ENCODE assay signal across 8 cellular contexts in the genomic region with DNA sequence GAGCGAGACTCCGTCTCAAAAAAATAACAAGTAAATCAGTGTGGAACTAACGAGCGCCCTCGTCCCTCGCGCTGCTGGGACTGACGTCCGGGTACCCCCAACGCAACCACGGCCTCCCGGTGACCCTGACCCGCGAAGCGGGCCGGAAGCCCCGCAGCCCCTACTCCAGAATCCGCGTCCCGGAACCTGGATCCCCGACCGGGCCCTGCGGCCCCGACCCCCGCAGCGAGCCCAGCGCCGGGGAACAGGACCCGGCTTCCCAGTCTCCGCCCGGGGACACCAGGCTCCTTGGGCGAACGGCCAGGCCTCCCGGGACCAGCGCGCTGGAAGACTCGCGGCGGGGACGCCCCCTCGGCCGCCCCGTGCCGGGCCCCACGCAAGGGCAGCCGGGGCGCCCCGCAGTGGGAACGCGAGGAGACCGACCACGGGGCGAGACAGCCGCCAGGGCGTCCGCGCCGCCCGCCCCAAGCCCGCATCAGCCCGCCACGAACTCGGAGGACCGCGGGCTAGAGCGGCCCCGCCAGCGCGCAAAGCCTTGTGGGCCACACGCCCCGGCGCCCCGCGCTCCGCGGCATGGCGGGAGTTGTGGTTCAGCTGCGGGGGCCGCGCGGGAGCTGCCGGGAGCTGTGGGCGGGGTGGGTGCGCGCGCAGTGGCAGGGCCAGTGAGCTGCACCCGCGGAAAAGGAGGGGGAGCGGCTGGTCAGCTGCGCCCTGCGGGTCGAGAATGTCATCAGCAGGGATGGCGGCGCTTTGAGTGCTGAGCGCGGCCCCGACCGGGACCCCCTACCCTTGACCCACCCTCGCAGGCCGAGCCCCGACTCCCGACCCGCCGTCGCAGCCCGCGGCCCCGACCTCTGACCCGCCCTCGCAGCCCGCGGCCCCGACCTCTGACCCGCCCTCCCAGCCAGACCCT. TPM values are rescaled to one million over a fixed set of nuclear protein-coding genes. Genes with fewer than 3 reads are reported as not detected.
A peak's percentile ranks its signal among the peaks of the same experiment; 100 is the strongest.
DNase-seq lines count a peak whose midpoint lies in the region; ATAC-seq and TF ChIP-seq lines count a peak whose summit lies in the region.

No MANE protein-coding gene starts in this region.

- WGBS in lower leg skin, 2 donors: 1% methylated on average over 32 to 61 of the region's 114 CpGs

- no peak for TF ChIP-seq POLR2A in lower leg skin (IDR thresholded peaks at IDR 0.05)

- ATAC-seq in GM19324 (IDR thresholded peaks at IDR 0.05; ENCODE audit: low FRiP score, unreplicated experiment): peak; percentile 86
- peak; percentile 80 for ATAC-seq in HG03521 (IDR thresholded peaks at IDR 0.05; ENCODE audit: unreplicated experiment)

- peak overlapping the region; percentile 94 for H3K4me3 ChIP-seq in lower leg skin (ENCODE audit: low read depth, poor library complexity, severe bottlenecking)

- DNase-seq in Ammon's horn (ENCODE audit: low spot score) (peak; percentile 93), NCI-H69 (lab: John Stamatoyannopoulos, UW) (peak; percentile 98), dermis blood vessel endothelial cell (peak; percentile 98), lower leg skin (ENCODE audit: low spot score in 2 of 2) (peak; percentile 88 to 98)
- peak; percentile 82 to 88 for DNase-seq in activated CD4-positive, alpha-beta T cell treated with anti-CD3 and anti-CD28 coated beads, Interleukin-2, amount 50 U/mL, for 24 hours (ENCODE audit: low read depth in 1 of 2, low spot score in 1 of 2)
- peak; percentile 93 for DNase-seq in stimulated activated CD4-positive, alpha-beta T cell treated with anti-CD3 and anti-CD28 coated beads, Interleukin-4, amount 100 ng/mL, for 24 hours

- no peak for TF ChIP-seq CTCF in lower leg skin (IDR thresholded peaks at IDR 0.05)

- intact Hi-C loops in lower leg skin (cut with DNase I; ENCODE audit: low total_unique reads): no loop called here

RNA-seq across cellular contexts. Expression of gene MADCAM1, which starts 7.5 kb away (rescaled TPM):
- 0.09 and 0.34 TPM in 2 replicates for total RNA-seq in dermis blood vessel endothelial cell
- total RNA-seq in lower leg skin: under 1 TPM in 2 of 4 donors, not detected in 2; 0.34 to 0.57 TPM

RNA-seq across cellular contexts. Expression of gene TPGS1, which starts 18.5 kb away (rescaled TPM):
- total RNA-seq in dermis blood vessel endothelial cell (35.6 and 74.0 TPM in 2 replicates), lower leg skin (10 to 100 TPM; 23.4 to 73.8 (median 62.1) TPM)

RNA-seq across cellular contexts. Expression of gene SHC2, which starts 27.9 kb away (rescaled TPM):
- total RNA-seq in dermis blood vessel endothelial cell: 8.3 and 11.3 TPM in 2 replicates
- 10 to 100 TPM; 14.6 to 25.0 (median 17.8) TPM for total RNA-seq in lower leg skin

RNA-seq across cellular contexts. Expression of gene CDC34, which starts 42.8 kb away (rescaled TPM):
- total RNA-seq in dermis blood vessel endothelial cell: 111 and 112 TPM in 2 replicates
- total RNA-seq in lower leg skin: 100 to 1,000 TPM; 129 to 214 (median 140) TPM

RNA-seq across cellular contexts. Expression of gene GZMM, which starts 55.1 kb away (rescaled TPM):
- total RNA-seq in dermis blood vessel endothelial cell (not detected in 2 replicates), lower leg skin (1 to 10 TPM in 2 of 4 donors, under 1 TPM in 1, not detected in 1; 0.29 to 1.5 (median 1.3) TPM)

Comparison
In these comparisons a context has a peak if more than half of its experiments do, and no peak if none do; other contexts are left out.
1. Peak in every context shown above with its lines: DNase-seq, ATAC-seq and H3K4me3 ChIP-seq.